8 cellular contexts compared by ENCODE assay signal in the genomic region with DNA sequence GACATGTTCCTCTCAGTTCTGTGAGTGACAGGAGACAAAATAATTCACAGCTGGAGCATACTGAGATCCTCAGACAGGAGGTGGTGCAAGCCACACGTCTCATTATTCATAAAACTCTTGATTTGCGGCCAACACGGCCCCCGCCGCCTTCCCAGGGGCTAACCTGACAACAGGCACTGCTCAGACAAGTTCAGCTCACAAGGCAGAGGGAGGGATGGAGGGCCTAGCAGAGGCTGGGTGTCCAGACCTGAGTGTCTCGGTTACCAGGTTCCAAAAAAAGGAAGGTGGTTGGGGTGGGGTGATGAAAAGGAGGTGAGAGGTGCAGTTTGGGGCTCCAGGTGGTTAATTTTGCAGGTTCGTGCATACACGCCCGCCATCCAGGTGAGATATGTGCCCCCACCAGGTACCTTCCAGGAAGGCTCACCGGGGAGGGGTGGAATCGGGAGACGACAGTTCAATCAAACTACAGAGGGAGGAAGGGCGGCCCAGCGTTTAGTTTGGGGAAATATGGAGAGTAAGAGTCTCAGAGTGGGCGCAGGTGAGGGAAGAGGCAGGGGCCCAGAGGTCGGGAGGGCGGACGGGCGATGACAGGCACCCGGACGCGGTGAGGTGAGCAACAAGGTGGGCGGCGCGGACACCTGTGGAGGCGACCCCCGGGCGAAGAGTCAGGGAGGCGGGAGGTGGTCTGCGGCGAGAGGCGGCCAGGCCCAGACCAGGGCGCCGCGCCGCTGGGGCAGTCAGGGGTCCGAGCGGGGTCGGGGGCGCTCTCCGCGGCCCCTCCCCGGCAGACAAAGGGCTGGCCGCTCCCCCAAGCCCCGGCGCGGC. TPM values are rescaled to one million over a fixed set of nuclear protein-coding genes. Genes with fewer than 3 reads are reported as not detected.
DNase-seq lines count a peak whose midpoint lies in the region; ATAC-seq, FAIRE-seq and TF ChIP-seq lines count a peak whose summit lies in the region.

No MANE protein-coding gene starts in this region.

- H3K9me2 ChIP-seq in hepatocyte (replicated peaks; ENCODE audit: insufficient read depth) = no peaks in the 10 kb centered on the region

- H3K4me3 ChIP-seq in BJ (ENCODE audit: low read depth, low read length) (peak overlapping the region; percentile 91), hepatocyte (peak overlapping the region; percentile 91), skeletal muscle tissue (ENCODE audit: low read length in 3 of 3) (peak overlapping the region; percentile 76 to 83 (median 81))

- peak overlapping the region; percentile 94 for H3K4me2 ChIP-seq in hepatocyte

- DNase-seq in BJ (ENCODE audit: low read depth) (no peak), NCI-H69 (lab: John Stamatoyannopoulos, UW) (peak; percentile 60), hepatocyte (ENCODE audit: low spot score) (peak; percentile 50), RCC 7860 (ENCODE audit: low spot score) (no peak)
- DNase-seq in activated naive CD4-positive, alpha-beta T cell treated with anti-CD3 and anti-CD28 coated beads, Interleukin-2, amount 50 U/mL, for 16 hours = peak; percentile 23

- peak overlapping the region; percentile 76 to 87 (median 81) for H3K9ac ChIP-seq in skeletal muscle tissue (ENCODE audit: low read depth in 1 of 3, low read length in 3 of 3)

- WGBS in hepatocyte (ENCODE audit: low lambda C conversion rate, missing lambda C conversion rate) = 3% methylated on average over 29 of the region's 47 CpGs

- no peaks in the 10 kb centered on the region for H3K9me3 ChIP-seq in hepatocyte (ENCODE audit: low read depth)
- no peaks in the 10 kb centered on the region for H3K9me3 ChIP-seq in skeletal muscle tissue (ENCODE audit: control insufficient read depth in 3 of 3, low read length in 3 of 3)

- TF ChIP-seq CTCF in BJ (IDR thresholded peaks at IDR 0.05; ENCODE audit: insufficient read depth, low read depth, low read length) = no peak
- no peak for TF ChIP-seq CTCF in hepatocyte (IDR thresholded peaks at IDR 0.05; ENCODE audit: poor library complexity)

- H3K4me1 ChIP-seq in hepatocyte (ENCODE audit: insufficient read depth) (peaks cover 16% of the 10 kb centered on the region), skeletal muscle tissue (ENCODE audit: control insufficient read depth in 3 of 3, insufficient read depth in 3 of 3, low read length in 3 of 3) (peaks cover 20 to 30% (median 21%) of the 10 kb centered on the region in 3 donors)

- no peaks in the 10 kb centered on the region for H3K27me3 ChIP-seq in BJ (ENCODE audit: control insufficient read depth, insufficient read depth, low read length)
- H3K27me3 ChIP-seq in hepatocyte = no peaks in the 10 kb centered on the region
- H3K27me3 ChIP-seq in skeletal muscle tissue (ENCODE audit: control insufficient read depth in 3 of 3, insufficient read depth in 3 of 3, low read length in 3 of 3) = no peaks in the 10 kb centered on the region

- ATAC-seq in GM21529 (IDR thresholded peaks at IDR 0.05; ENCODE audit: unreplicated experiment) (peak; percentile 1), HG03469 (IDR thresholded peaks at IDR 0.05; ENCODE audit: unreplicated experiment) (no peak)

- H3K27ac ChIP-seq in hepatocyte = peak overlapping the region; percentile 72
- peak overlapping the region; percentile 30 for H3K27ac ChIP-seq in skeletal muscle tissue (ENCODE audit: low read depth, low read length)

- POLR2A ChIA-PET in BJ (lab: Charles Lee) = interaction anchor here (0.5 to 0.6 kb wide), 2 partner anchors 302 to 877 kb away, joined by 3 read pairs; no protein-coding TSS in a partner anchor

- H2AFZ ChIP-seq in hepatocyte = peak overlapping the region; percentile 69

- no peaks in the 10 kb centered on the region for H4K20me1 ChIP-seq in hepatocyte (ENCODE audit: insufficient read depth, poor library complexity, severe bottlenecking)

- FAIRE-seq in RCC 7860 (lab: Jason Lieb, UNC) = no peak

- peaks cover 47% of the 10 kb centered on the region for H3K79me2 ChIP-seq in hepatocyte

- no peaks in the 10 kb centered on the region for H3K36me3 ChIP-seq in BJ (ENCODE audit: control insufficient read depth, insufficient read depth, low read length)
- no peaks in the 10 kb centered on the region for H3K36me3 ChIP-seq in hepatocyte (replicated peaks; ENCODE audit: insufficient read depth, low read depth)
- no peaks in the 10 kb centered on the region for H3K36me3 ChIP-seq in skeletal muscle tissue (ENCODE audit: control insufficient read depth in 3 of 3, insufficient read depth in 3 of 3, low read length in 3 of 3)

- CTCF ChIA-PET in BJ (lab: Yijun Ruan, JAX) = interaction anchor here (0.9 kb wide), 1 partner anchor 34 kb away, joined by 3 read pairs; a partner anchor contains a TSS

RNA-seq across cellular contexts. Expression of a gene that starts 0.6 kb away (rescaled TPM):
- polyA plus RNA-seq in BJ (2011; rRNA removed) = 20.5 and 25.5 TPM in 2 replicates
- polyA minus RNA-seq in BJ (2011; rRNA and poly(A)+ RNA removed) = 21.1 and 23.4 TPM in 2 replicates
- 22.8 and 25.2 TPM in 2 replicates for total RNA-seq in hepatocyte
- polyA plus RNA-seq in hepatocyte = 47.2 and 49.8 TPM in 2 replicates
- 32.4 TPM for total RNA-seq in skeletal muscle tissue

RNA-seq across cellular contexts. Expression of a gene that starts 33.8 kb away (rescaled TPM):
- polyA plus RNA-seq in BJ (2011; rRNA removed) = 9.1 and 19.4 TPM in 2 replicates
- polyA minus RNA-seq in BJ (2011; rRNA and poly(A)+ RNA removed) = 5.6 and 5.7 TPM in 2 replicates
- total RNA-seq in hepatocyte = 47.6 and 48.1 TPM in 2 replicates
- 24.2 and 25.7 TPM in 2 replicates for polyA plus RNA-seq in hepatocyte
- total RNA-seq in skeletal muscle tissue = 42.3 TPM

RNA-seq across cellular contexts. Expression of a gene that starts 33.8 kb away (rescaled TPM):
- polyA plus RNA-seq in BJ (2011; rRNA removed) (9.8 and 12.4 TPM in 2 replicates), hepatocyte (6.8 TPM in 2 replicates)
- 12.1 and 13.8 TPM in 2 replicates for polyA minus RNA-seq in BJ (2011; rRNA and poly(A)+ RNA removed)
- total RNA-seq in hepatocyte (10.2 and 23.5 TPM in 2 replicates), skeletal muscle tissue (17.2 TPM)

Comparison
In these comparisons a context has a peak if more than half of its experiments do, and no peak if none do; other contexts are left out.
1. DNase-seq: peak in NCI-H69 (single experiment), activated naive CD4-positive, alpha-beta T cell treated with anti-CD3 and anti-CD28 coated beads, Interleukin-2, amount 50 U/mL, for 16 hours (single experiment) and hepatocyte (single experiment); none in BJ (single experiment) and RCC 7860 (single experiment).
2. Peak in every context shown above with its lines, with median percentiles within 50 percentile points of each other: H3K4me3 ChIP-seq.